Comparison of ENCODE assay signal across 1 cellular context in the genomic region with DNA sequence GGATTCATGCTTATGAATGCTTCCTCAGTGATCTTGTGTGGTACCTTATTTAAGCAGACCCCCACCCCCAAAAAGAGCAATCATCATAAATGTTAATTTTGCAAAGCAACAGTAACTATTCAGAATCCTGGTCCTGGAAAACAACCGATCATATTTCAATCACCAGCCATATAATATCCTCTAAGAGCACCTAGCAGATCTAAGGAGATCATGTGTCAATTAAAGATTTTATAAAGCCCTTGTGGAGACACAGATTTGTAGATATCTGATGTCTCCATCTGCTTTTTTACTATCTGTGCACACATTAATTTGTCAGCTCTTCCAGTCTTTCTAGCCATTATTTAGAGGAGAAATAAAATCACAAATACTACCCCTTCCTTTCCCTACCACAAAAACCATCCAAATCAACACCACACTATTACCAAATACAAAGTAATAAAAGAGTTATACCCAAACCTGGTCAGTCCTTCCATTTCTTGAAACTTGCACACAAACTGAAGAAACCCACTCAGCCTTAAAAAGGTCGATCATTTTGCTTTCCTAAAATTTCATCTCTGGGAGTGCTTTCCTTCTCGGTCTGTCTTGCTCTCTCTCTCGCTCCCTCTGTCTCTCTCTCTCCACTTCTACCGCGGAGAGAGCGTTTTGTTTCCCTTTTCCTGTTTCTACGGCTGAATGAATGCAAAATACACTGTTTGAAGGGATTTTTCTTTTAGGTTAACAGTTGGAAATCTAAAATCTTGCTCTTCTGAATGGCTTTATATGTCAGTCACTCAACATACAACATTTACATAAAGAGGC.
TF ChIP-seq lines count a peak whose summit lies in the region.

No MANE protein-coding gene starts in this region.

TF ChIP-seq in HEK293, 187 proteins besides CTCF, POLR2A, EP300 and RAD21 (continued from another document):
- TF ChIP-seq ZNF701 (tag by site-specific recombination; IDR thresholded peaks at IDR 0.05) (no peak), ZNF449 (tag by site-specific recombination; IDR thresholded peaks at IDR 0.05) (no peak), ZNF548 (tag by site-specific recombination; IDR thresholded peaks at IDR 0.05) (no peak), PRDM10 (tag by site-specific recombination; IDR thresholded peaks at IDR 0.05) (peak; percentile 26; the same call in 1 of the 2 replicates), ZNF146 (tag by site-specific recombination; IDR thresholded peaks at IDR 0.05) (no peak), ZNF664 (tag by site-specific recombination; IDR thresholded peaks at IDR 0.05) (no peak), ZNF776 (tag by site-specific recombination; IDR thresholded peaks at IDR 0.05; ENCODE audit: borderline replicate concordance) (no peak), ZBTB20 (tag by site-specific recombination; IDR thresholded peaks at IDR 0.05) (no peak), ZBTB10 (tag by site-specific recombination; IDR thresholded peaks at IDR 0.05) (no peak)
